ENCODE assay signal across 21 cellular contexts in genomic region chr12:111850526-111850925, GRCh38.
"Had no signal": no experiment of that assay in that cellular context is flagged by ENCODE, and none has a peak within 500 bp of the region (broad histone marks: within the 10 kb centered on the region; RNA-seq: fewer than 3 reads in every experiment).

No MANE protein-coding gene starts in this region.

- H3K4me3 Mint-ChIP-seq: activated B cell treated with CpG ODN at 0.5 μM for 24 hours; activated CD4-positive, alpha-beta memory T cell treated with anti-CD3 and anti-CD28 coated beads, Interleukin-2, amount 10 ng/mL, durations not matched to agents 7 days and 5 days; activated CD4-positive, alpha-beta T cell treated with anti-CD3 and anti-CD28 coated beads for 36 hours; activated naive CD4-positive, alpha-beta T cell treated with anti-CD3 and anti-CD28 coated beads, Interleukin-2, amount 10 ng/mL, durations not matched to agents 7 days and 5 days; activated T-cell treated with anti-CD3 and anti-CD28 coated beads, Interleukin-2, amount 50 U/mL, for 72 hours; brain; dendritic cell treated with granulocyte-macrophage colony-stimulating factor and Interleukin-4, amounts not matched to agents 40 ng/mL and 50 ng/mL, for 4 days; memory B cell; stimulated activated memory B cell treated with anti-CD40 and anti-IgM and Interleukin-4, amounts not matched to agents 10 μg/mL and 1 μg/mL and 100 μg/mL, for 72 hours had no signal

- ATAC-seq: activated CD4-positive, alpha-beta T cell treated with anti-CD3 and anti-CD28 coated beads for 36 hours; activated T-cell treated with anti-CD3 and anti-CD28 coated beads, Interleukin-2, amount 50 U/mL, for 72 hours; esophagus mucosa; right lobe of liver; stimulated activated memory B cell treated with anti-CD40 and anti-IgM and Interleukin-4, amounts not matched to agents 10 μg/mL and 1 μg/mL and 100 μg/mL, for 72 hours had no signal

- H3K36me3 ChIP-seq: uterus had no signal

- H3K27ac Mint-ChIP-seq: activated B cell treated with CpG ODN at 0.5 μM for 24 hours; activated CD4-positive, alpha-beta memory T cell treated with anti-CD3 and anti-CD28 coated beads, Interleukin-2, amount 10 ng/mL, durations not matched to agents 7 days and 5 days; activated CD4-positive, alpha-beta T cell treated with anti-CD3 and anti-CD28 coated beads for 36 hours; activated naive CD4-positive, alpha-beta T cell treated with anti-CD3 and anti-CD28 coated beads, Interleukin-2, amount 10 ng/mL, durations not matched to agents 7 days and 5 days; activated T-cell treated with anti-CD3 and anti-CD28 coated beads, Interleukin-2, amount 50 U/mL, for 72 hours; brain; dendritic cell treated with granulocyte-macrophage colony-stimulating factor and Interleukin-4, amounts not matched to agents 40 ng/mL and 50 ng/mL, for 4 days; memory B cell; stimulated activated memory B cell treated with anti-CD40 and anti-IgM and Interleukin-4, amounts not matched to agents 10 μg/mL and 1 μg/mL and 100 μg/mL, for 72 hours had no signal

- DNase-seq: activated B cell treated with CpG ODN at 0.5 μM for 24 hours; activated CD4-positive, alpha-beta memory T cell treated with anti-CD3 and anti-CD28 coated beads, Interleukin-2, amount 10 ng/mL, durations not matched to agents 7 days and 5 days; activated CD4-positive, alpha-beta T cell treated with anti-CD3 and anti-CD28 coated beads for 36 hours; activated effector memory CD4-positive, alpha-beta T cell treated with anti-CD3 and anti-CD28 coated beads, Interleukin-2, amount 50 U/mL, for 16 hours; activated naive CD4-positive, alpha-beta T cell treated with anti-CD3 and anti-CD28 coated beads, Interleukin-2, amount 10 ng/mL, durations not matched to agents 7 days and 5 days; activated T-cell treated with anti-CD3 and anti-CD28 coated beads, Interleukin-2, amount 50 U/mL, for 72 hours; aorta; effector CD8-positive, alpha-beta T cell; hippocampal formation; occipital lobe; right lobe of liver; stimulated activated CD4-positive, alpha-beta T cell treated with anti-CD3 and anti-CD28 coated beads, Interleukin-15, amount 100 ng/mL, for 24 hours; T-helper 1 cell; trophoblast cell; uterus had no signal

- H3K27me3 Mint-ChIP-seq: activated B cell treated with CpG ODN at 0.5 μM for 24 hours; activated CD4-positive, alpha-beta memory T cell treated with anti-CD3 and anti-CD28 coated beads, Interleukin-2, amount 10 ng/mL, durations not matched to agents 7 days and 5 days; activated CD4-positive, alpha-beta T cell treated with anti-CD3 and anti-CD28 coated beads for 36 hours; activated naive CD4-positive, alpha-beta T cell treated with anti-CD3 and anti-CD28 coated beads, Interleukin-2, amount 10 ng/mL, durations not matched to agents 7 days and 5 days; brain; dendritic cell treated with granulocyte-macrophage colony-stimulating factor and Interleukin-4, amounts not matched to agents 40 ng/mL and 50 ng/mL, for 4 days; memory B cell; stimulated activated memory B cell treated with anti-CD40 and anti-IgM and Interleukin-4, amounts not matched to agents 10 μg/mL and 1 μg/mL and 100 μg/mL, for 72 hours had no signal

- H3K9me3 Mint-ChIP-seq: activated B cell treated with CpG ODN at 0.5 μM for 24 hours; activated T-cell treated with anti-CD3 and anti-CD28 coated beads, Interleukin-2, amount 50 U/mL, for 72 hours; dendritic cell treated with granulocyte-macrophage colony-stimulating factor and Interleukin-4, amounts not matched to agents 40 ng/mL and 50 ng/mL, for 4 days; stimulated activated memory B cell treated with anti-CD40 and anti-IgM and Interleukin-4, amounts not matched to agents 10 μg/mL and 1 μg/mL and 100 μg/mL, for 72 hours had no signal

- H3K4me1 ChIP-seq: right lobe of liver, uterus had no signal

- H3K4me3 ChIP-seq: right lobe of liver, skin epidermis, uterus had no signal

- H3K9me3 ChIP-seq: right lobe of liver, uterus had no signal
